ENCODE assay signal across 7 cellular contexts in genomic region chr14:37470251-37470650, GRCh38.
"Had no signal": no experiment of that assay in that cellular context is flagged by ENCODE, and none has a peak within 500 bp of the region (broad histone marks: within the 10 kb centered on the region; RNA-seq: fewer than 3 reads in every experiment).

No MANE protein-coding gene starts in this region.

- FAIRE-seq: HTR-8/SVneo, K562 had no signal

- H3K4me2 ChIP-seq: KMS-11 had no signal

- H3K4me3 ChIP-seq: K562 had no signal

- H3K9ac ChIP-seq: KMS-11 had no signal

- DNase-seq: IMR-90, KBM-7, KG1 had no signal

- H3K27ac ChIP-seq: HL-60, KMS-11 had no signal

- ATAC-seq: K562 had no signal
